In genomic region chr6:134964451-134965203, GRCh38 we compare ENCODE assay signal across 27 cellular contexts.
"Had no signal": no experiment of that assay in that cellular context is flagged by ENCODE, and none has a peak within 500 bp of the region (broad histone marks: within the 10 kb centered on the region; RNA-seq: fewer than 3 reads in every experiment).

No MANE protein-coding gene starts in this region.

- FAIRE-seq: colon, keratinocyte had no signal

- H3K4me3 ChIP-seq: ovary, skin epidermis, upper lobe of right lung had no signal

- H3K27ac ChIP-seq: ovary, skin epidermis, upper lobe of right lung had no signal

- DNase-seq: activated B cell treated with CpG ODN at 0.5 μM for 24 hours; activated CD4-positive, alpha-beta T cell treated with anti-CD3 and anti-CD28 coated beads, Interleukin-2, amount 50 U/mL, for 1 hour; activated CD8-positive, alpha-beta T cell treated with anti-CD3 and anti-CD28 coated beads for 36 hours; activated gamma-delta T cell treated with Interleukin-2 at 50 U/mL for 16 hours; activated naive CD4-positive, alpha-beta T cell treated with anti-CD3 and anti-CD28 coated beads, Interleukin-2, amount 50 U/mL, for 16 hours; activated T-cell treated with anti-CD3 and anti-CD28 coated beads, Interleukin-2, amount 50 U/mL, for 4 hours; dermis blood vessel endothelial cell; effector memory CD4-positive, alpha-beta T cell; foreskin fibroblast; head of caudate nucleus; hippocampal formation; left colon; midbrain; naive thymus-derived CD4-positive, alpha-beta T cell; ovary; stimulated activated CD4-positive, alpha-beta T cell treated with anti-CD3 and anti-CD28 coated beads, Interleukin-12 subunit alpha, Interleukin-12 subunit beta, amount 100 ng/mL, for 4 hours; stimulated activated CD4-positive, alpha-beta T cell treated with anti-CD3 and anti-CD28 coated beads, Interleukin-4, amount 100 ng/mL, for 1 hour; stimulated activated naive CD8-positive, alpha-beta T cell treated with anti-CD3 and anti-CD28 coated beads, Interleukin-15, amount 100 ng/mL, for 72 hours; substantia nigra; upper lobe of right lung had no signal

- H3K27me3 ChIP-seq: ovary, upper lobe of right lung had no signal

- H3K9me3 Mint-ChIP-seq: stimulated activated effector memory CD8-positive, alpha-beta T cell treated with anti-CD3 and anti-CD28 coated beads, Interleukin-12 subunit alpha, Interleukin-12 subunit beta, amount 100 ng/mL, for 72 hours had no signal

- H3K27ac Mint-ChIP-seq: activated B cell treated with CpG ODN at 0.5 μM for 24 hours; activated CD8-positive, alpha-beta T cell treated with anti-CD3 and anti-CD28 coated beads for 36 hours; activated T-helper 17 cell treated with anti-CD3 and anti-CD28 coated beads, Interleukin-2, amount 50 U/mL, for 72 hours; progenitor cell of endocrine pancreas; stimulated activated effector memory CD8-positive, alpha-beta T cell treated with anti-CD3 and anti-CD28 coated beads, Interleukin-12 subunit alpha, Interleukin-12 subunit beta, amount 100 ng/mL, for 72 hours; stimulated activated naive CD8-positive, alpha-beta T cell treated with anti-CD3 and anti-CD28 coated beads, Interleukin-15, amount 100 ng/mL, for 72 hours; T-helper 2 cell treated with Interferon-gamma antibody and Interleukin-4, amounts not matched to agents 5 μg/mL and 100 μg/mL, for 36 hours had no signal

- H3K36me3 ChIP-seq: ovary had no signal

- H3K4me3 Mint-ChIP-seq: activated B cell treated with CpG ODN at 0.5 μM for 24 hours; activated CD8-positive, alpha-beta T cell treated with anti-CD3 and anti-CD28 coated beads for 36 hours; activated T-cell treated with anti-CD3 and anti-CD28 coated beads, Interleukin-2, amount 50 U/mL, for 4 hours; activated T-helper 17 cell treated with anti-CD3 and anti-CD28 coated beads, Interleukin-2, amount 50 U/mL, for 72 hours; naive thymus-derived CD4-positive, alpha-beta T cell; stimulated activated effector memory CD8-positive, alpha-beta T cell treated with anti-CD3 and anti-CD28 coated beads, Interleukin-12 subunit alpha, Interleukin-12 subunit beta, amount 100 ng/mL, for 72 hours; stimulated activated naive CD8-positive, alpha-beta T cell treated with anti-CD3 and anti-CD28 coated beads, Interleukin-15, amount 100 ng/mL, for 72 hours; T-helper 2 cell treated with Interferon-gamma antibody and Interleukin-4, amounts not matched to agents 5 μg/mL and 100 μg/mL, for 36 hours had no signal

- H3K4me1 Mint-ChIP-seq: activated B cell treated with CpG ODN at 0.5 μM for 24 hours; activated T-helper 17 cell treated with anti-CD3 and anti-CD28 coated beads, Interleukin-2, amount 50 U/mL, for 72 hours; stimulated activated naive CD8-positive, alpha-beta T cell treated with anti-CD3 and anti-CD28 coated beads, Interleukin-15, amount 100 ng/mL, for 72 hours had no signal

- H3K27me3 Mint-ChIP-seq: activated B cell treated with CpG ODN at 0.5 μM for 24 hours; activated CD8-positive, alpha-beta T cell treated with anti-CD3 and anti-CD28 coated beads for 36 hours; activated T-helper 17 cell treated with anti-CD3 and anti-CD28 coated beads, Interleukin-2, amount 50 U/mL, for 72 hours; naive thymus-derived CD4-positive, alpha-beta T cell; progenitor cell of endocrine pancreas; stimulated activated naive CD8-positive, alpha-beta T cell treated with anti-CD3 and anti-CD28 coated beads, Interleukin-15, amount 100 ng/mL, for 72 hours had no signal

- H3K4me1 ChIP-seq: upper lobe of right lung had no signal

- H3K9me3 ChIP-seq: ovary, upper lobe of right lung had no signal
